23 cellular contexts compared by ENCODE assay signal in genomic region chr9:13570521-13570974, GRCh38.
DNase-seq lines count a peak whose midpoint lies in the region; ATAC-seq and TF ChIP-seq lines count a peak whose summit lies in the region.
"Had no signal": no experiment of that assay in that cellular context is flagged by ENCODE, and none has a peak within 500 bp of the region (broad histone marks: within the 10 kb centered on the region; RNA-seq: fewer than 3 reads in every experiment).

No MANE protein-coding gene starts in this region.

- intact Hi-C loops in dorsolateral prefrontal cortex (cut with DNase I) (loop anchor here in 1 of 2 donors (10.0 kb wide), 1 partner anchor 116 kb away; no protein-coding TSS in a partner anchor), left ventricle myocardium superior (cut with micrococcal nuclease) (no loop called here), tibial artery (cut with DNase I; ENCODE audit: low total_unique reads) (no loop called here)

- H3K9me3 ChIP-seq in tibial artery, result no peaks in the 10 kb centered on the region
- H3K9me3 ChIP-seq: colonic mucosa, mucosa of descending colon had no signal

- peak; percentile 68 for ATAC-seq in left ventricle myocardium superior
- ATAC-seq in HG02870 (IDR thresholded peaks at IDR 0.05; ENCODE audit: unreplicated experiment), result no peak
- ATAC-seq in GM21717 (IDR thresholded peaks at IDR 0.05; ENCODE audit: unreplicated experiment), result no peak
- ATAC-seq: activated CD8-positive, alpha-beta memory T cell treated with anti-CD3 and anti-CD28 coated beads, Interleukin-2, amount 10 ng/mL, durations not matched to agents 7 days and 5 days; activated naive CD4-positive, alpha-beta T cell treated with anti-CD3 and anti-CD28 coated beads, Interleukin-2, amount 50 U/mL, for 72 hours; mucosa of descending colon had no signal

- H3K36me3 Mint-ChIP-seq in osteocyte (ENCODE audit: unreplicated experiment) (no peaks in the 10 kb centered on the region), type B pancreatic cell (no peaks in the 10 kb centered on the region)
- H3K36me3 Mint-ChIP-seq: activated CD8-positive, alpha-beta memory T cell treated with anti-CD3 and anti-CD28 coated beads, Interleukin-2, amount 10 ng/mL, durations not matched to agents 7 days and 5 days; activated naive CD4-positive, alpha-beta T cell treated with anti-CD3 and anti-CD28 coated beads, Interleukin-2, amount 50 U/mL, for 72 hours; IgD-negative memory B cell had no signal

- H3K27ac Mint-ChIP-seq in osteocyte (ENCODE audit: unreplicated experiment) (peak overlapping the region; percentile 69), type B pancreatic cell (no peak overlapping the region)
- H3K27ac Mint-ChIP-seq: activated CD8-positive, alpha-beta memory T cell treated with anti-CD3 and anti-CD28 coated beads, Interleukin-2, amount 10 ng/mL, durations not matched to agents 7 days and 5 days; activated naive CD4-positive, alpha-beta T cell treated with anti-CD3 and anti-CD28 coated beads, Interleukin-2, amount 50 U/mL, for 72 hours; activated T-helper 1 cell treated with anti-CD3 and anti-CD28 coated beads, Interleukin-12 subunit alpha, Interleukin-12 subunit beta, Interleukin-2, Interleukin-4 antibody, amounts not matched to agents 30 ng/mL and 10 ng/mL and 1 ng/mL, durations not matched to agents 14 hours and 24 hours and 36 hours; CD4-positive, alpha-beta T cell; IgD-negative memory B cell had no signal

- peaks cover 4% of the 10 kb centered on the region for H3K27me3 Mint-ChIP-seq in osteocyte (ENCODE audit: unreplicated experiment)
- H3K27me3 Mint-ChIP-seq in type B pancreatic cell, result peaks cover 20% of the 10 kb centered on the region
- H3K27me3 Mint-ChIP-seq: activated CD8-positive, alpha-beta memory T cell treated with anti-CD3 and anti-CD28 coated beads, Interleukin-2, amount 10 ng/mL, durations not matched to agents 7 days and 5 days; CD4-positive, alpha-beta T cell; IgD-negative memory B cell had no signal

- H3K4me1 ChIP-seq in tibial artery, result peaks cover 0 to 41% (median 20%) of the 10 kb centered on the region in 4 donors
- H3K4me1 ChIP-seq: colonic mucosa had no signal

- H3K4me3 ChIP-seq in dorsolateral prefrontal cortex (no peak overlapping the region), tibial artery (no peak overlapping the region)
- H3K4me3 ChIP-seq: colonic mucosa, mucosa of descending colon had no signal

- no peak overlapping the region for H3K4me3 Mint-ChIP-seq in osteocyte (ENCODE audit: unreplicated experiment)
- H3K4me3 Mint-ChIP-seq in type B pancreatic cell, result no peak overlapping the region
- H3K4me3 Mint-ChIP-seq: activated CD8-positive, alpha-beta memory T cell treated with anti-CD3 and anti-CD28 coated beads, Interleukin-2, amount 10 ng/mL, durations not matched to agents 7 days and 5 days; activated T-helper 1 cell treated with anti-CD3 and anti-CD28 coated beads, Interleukin-12 subunit alpha, Interleukin-12 subunit beta, Interleukin-2, Interleukin-4 antibody, amounts not matched to agents 30 ng/mL and 10 ng/mL and 1 ng/mL, durations not matched to agents 14 hours and 24 hours and 36 hours; CD4-positive, alpha-beta T cell; IgD-negative memory B cell had no signal

- no peaks in the 10 kb centered on the region for H3K27me3 ChIP-seq in dorsolateral prefrontal cortex
- no peaks in the 10 kb centered on the region for H3K27me3 ChIP-seq in tibial artery
- H3K27me3 ChIP-seq: colonic mucosa had no signal

- H3K27ac ChIP-seq in dorsolateral prefrontal cortex (peak overlapping the region in 53 of 59 donors; percentile 4 to 96 (median 88)), tibial artery (peak overlapping the region; percentile 77 to 88)
- H3K27ac ChIP-seq: colonic mucosa had no signal

- TF ChIP-seq CTCF in dorsolateral prefrontal cortex (IDR thresholded peaks at IDR 0.05 in 54 of 56, conservative IDR thresholded peaks at IDR 0.05 in 2 of 56; ENCODE audit: low read depth in 1 of 56, partially characterized antibody in 56 of 56) (no peak), osteocyte (IDR thresholded peaks at IDR 0.05) (no peak), tibial artery (IDR thresholded peaks at IDR 0.05) (no peak), type B pancreatic cell (conservative IDR thresholded peaks at IDR 0.05) (no peak)

- H3K4me1 Mint-ChIP-seq in osteocyte (ENCODE audit: unreplicated experiment) (peaks cover 36% of the 10 kb centered on the region), type B pancreatic cell (ENCODE audit: unreplicated experiment) (peaks cover 20% of the 10 kb centered on the region)
- H3K4me1 Mint-ChIP-seq: activated CD8-positive, alpha-beta memory T cell treated with anti-CD3 and anti-CD28 coated beads, Interleukin-2, amount 10 ng/mL, durations not matched to agents 7 days and 5 days; IgD-negative memory B cell had no signal

- no peaks in the 10 kb centered on the region for H3K36me3 ChIP-seq in tibial artery
- H3K36me3 ChIP-seq: colonic mucosa had no signal

- H3K9me3 Mint-ChIP-seq in osteocyte (ENCODE audit: unreplicated experiment), result no peaks in the 10 kb centered on the region
- peaks cover 4% of the 10 kb centered on the region for H3K9me3 Mint-ChIP-seq in type B pancreatic cell
- H3K9me3 Mint-ChIP-seq: activated T-helper 1 cell treated with anti-CD3 and anti-CD28 coated beads, Interleukin-12 subunit alpha, Interleukin-12 subunit beta, Interleukin-2, Interleukin-4 antibody, amounts not matched to agents 30 ng/mL and 10 ng/mL and 1 ng/mL, durations not matched to agents 14 hours and 24 hours and 36 hours had no signal

- DNase-seq in dorsolateral prefrontal cortex (no peak), left ventricle myocardium superior (no peak), osteocyte (ENCODE audit: extremely low spot score, unreplicated experiment) (no peak), tibial artery (no peak), type B pancreatic cell (ENCODE audit: extremely low spot score, unreplicated experiment) (no peak)
- DNase-seq: activated CD4-positive, alpha-beta T cell treated with anti-CD3 and anti-CD28 coated beads for 48 hours; activated CD8-positive, alpha-beta memory T cell treated with anti-CD3 and anti-CD28 coated beads, Interleukin-2, amount 10 ng/mL, durations not matched to agents 7 days and 5 days; CD4-positive, alpha-beta T cell; colonic mucosa; foreskin melanocyte; GOT3; kidney glomerular epithelial cell; MM.1S; mucosa of descending colon; NCI-H1694; NCI-H774; retina; SHP77 treated with DMSO at 0.1 percent for 48 hours had no signal
